12 cellular contexts compared by ENCODE assay signal in genomic region chr17:44523672-44523972, GRCh38. TPM values are rescaled to one million over a fixed set of nuclear protein-coding genes. Genes with fewer than 3 reads are reported as not detected.
"Had no signal": no experiment of that assay in that cellular context is flagged by ENCODE, and none has a peak within 500 bp of the region (broad histone marks: within the 10 kb centered on the region; RNA-seq: fewer than 3 reads in every experiment).

No MANE protein-coding gene starts in this region.

- H3K27me3 ChIP-seq: body of pancreas, sigmoid colon, testis had no signal

- H3K4me3 ChIP-seq: body of pancreas, gastroesophageal sphincter, left lung, sigmoid colon, testis had no signal

- H3K9me3 Mint-ChIP-seq: activated CD4-positive, alpha-beta T cell treated with anti-CD3 and anti-CD28 coated beads, Interleukin-2, amount 10 ng/mL, durations not matched to agents 24 days and 14 days; activated naive CD4-positive, alpha-beta T cell treated with anti-CD3 and anti-CD28 coated beads for 36 hours; activated T-helper 17 cell treated with anti-CD3 and anti-CD28 coated beads, Interleukin-2, amount 50 U/mL, for 72 hours had no signal

- DNase-seq: effector memory CD4-positive, alpha-beta T cell had no signal

- H3K27ac Mint-ChIP-seq: activated CD4-positive, alpha-beta T cell treated with anti-CD3 and anti-CD28 coated beads, Interleukin-2, amount 10 ng/mL, durations not matched to agents 24 days and 14 days; activated naive CD4-positive, alpha-beta T cell treated with anti-CD3 and anti-CD28 coated beads for 36 hours; activated T-helper 17 cell treated with anti-CD3 and anti-CD28 coated beads, Interleukin-2, amount 50 U/mL, for 72 hours; nephron progenitor cell; WTC11 had no signal

- H3K4me3 Mint-ChIP-seq: activated CD4-positive, alpha-beta T cell treated with anti-CD3 and anti-CD28 coated beads, Interleukin-2, amount 10 ng/mL, durations not matched to agents 24 days and 14 days; activated naive CD4-positive, alpha-beta T cell treated with anti-CD3 and anti-CD28 coated beads for 36 hours; activated T-helper 17 cell treated with anti-CD3 and anti-CD28 coated beads, Interleukin-2, amount 50 U/mL, for 72 hours; nephron progenitor cell; WTC11 had no signal

- H3K4me1 Mint-ChIP-seq: activated CD4-positive, alpha-beta T cell treated with anti-CD3 and anti-CD28 coated beads, Interleukin-2, amount 10 ng/mL, durations not matched to agents 24 days and 14 days; activated T-helper 17 cell treated with anti-CD3 and anti-CD28 coated beads, Interleukin-2, amount 50 U/mL, for 72 hours; nephron progenitor cell; WTC11 had no signal

- H3K27ac ChIP-seq: body of pancreas, epithelial cell of prostate, gastroesophageal sphincter, left lung, sigmoid colon, testis had no signal

- H3K9me3 ChIP-seq: body of pancreas, sigmoid colon, testis had no signal

- H3K36me3 ChIP-seq: gastroesophageal sphincter, left lung, sigmoid colon had no signal

- H3K4me1 ChIP-seq: body of pancreas, gastroesophageal sphincter, left lung, sigmoid colon, testis had no signal

RNA-seq across cellular contexts. Expression of gene FZD2, which starts 33.7 kb away (rescaled TPM):
- total RNA-seq: activated CD4-positive, alpha-beta T cell treated with anti-CD3 and anti-CD28 coated beads, Interleukin-2, amount 10 ng/mL, durations not matched to agents 24 days and 14 days; activated naive CD4-positive, alpha-beta T cell treated with anti-CD3 and anti-CD28 coated beads for 36 hours; activated T-helper 17 cell treated with anti-CD3 and anti-CD28 coated beads, Interleukin-2, amount 50 U/mL, for 72 hours had no signal
